ENCODE assay signal across 8 cellular contexts in genomic region chr10:112721080-112721698, GRCh38.
A peak's percentile ranks its signal among the peaks of the same experiment; 100 is the strongest.
DNase-seq lines count a peak whose midpoint lies in the region; ATAC-seq, FAIRE-seq and TF ChIP-seq lines count a peak whose summit lies in the region.

No MANE protein-coding gene starts in this region.

- H3K27me3 ChIP-seq in BJ (ENCODE audit: control insufficient read depth, insufficient read depth, low read length): no peaks in the 10 kb centered on the region
- H3K27me3 ChIP-seq in Karpas-422 (ENCODE audit: low read length): no peaks in the 10 kb centered on the region
- no peaks in the 10 kb centered on the region for H3K27me3 ChIP-seq in GM12878 (replicated peaks in 1 of 2; ENCODE audit: control insufficient read depth in 2 of 2, insufficient read depth in 2 of 2, low read length in 1 of 2)
- H3K27me3 ChIP-seq in uterus: no peaks in the 10 kb centered on the region

- H3K4me1 ChIP-seq in Karpas-422 (ENCODE audit: low read length) (peaks cover 17% of the 10 kb centered on the region), GM12878 (ENCODE audit: control insufficient read depth, insufficient read depth, low read length) (no peaks in the 10 kb centered on the region), uterus (no peaks in the 10 kb centered on the region)

- in situ Hi-C loops in GM12878 (cut with MboI): loop anchor here (10.0 kb wide), 1 partner anchor 664 kb away; no protein-coding TSS in a partner anchor

- peak; percentile 94 for ATAC-seq in GM12878

- H3K9me3 ChIP-seq in Karpas-422 (ENCODE audit: low read length) (no peaks in the 10 kb centered on the region), GM12878 (replicated peaks; ENCODE audit: control insufficient read depth, insufficient read depth, low read length) (no peaks in the 10 kb centered on the region), uterus (no peaks in the 10 kb centered on the region)

- H2AFZ ChIP-seq in Karpas-422 (ENCODE audit: low read length): 0 out of 2 replicates have a peak overlapping the region, but pooled peaks have one; percentile 13
- H2AFZ ChIP-seq in GM12878 (ENCODE audit: control insufficient read depth, low read depth, low read length): no peak overlapping the region

- no peaks in the 10 kb centered on the region for H3K9me2 ChIP-seq in Karpas-422 (replicated peaks; ENCODE audit: insufficient read depth, low read length)

- BruUV-seq in GM12878 (replicated peaks; lab: Mats Ljungman, UMichigan): no TSS peak

- peak; percentile 49; the same call in 1 of the 2 replicates for TF ChIP-seq RAD21 in GM12878 (IDR thresholded peaks at IDR 0.05; ENCODE audit: insufficient read depth, low read depth, low read length)

- H3K79me2 ChIP-seq in Karpas-422 (ENCODE audit: low read length) (no peaks in the 10 kb centered on the region), GM12878 (ENCODE audit: control insufficient read depth, insufficient read depth, low read length) (no peaks in the 10 kb centered on the region)

- H3K36me3 ChIP-seq in BJ (ENCODE audit: control insufficient read depth, insufficient read depth, low read length) (no peaks in the 10 kb centered on the region), Karpas-422 (ENCODE audit: insufficient read depth, low read length) (no peaks in the 10 kb centered on the region), GM12878 (ENCODE audit: control insufficient read depth in 2 of 2, insufficient read depth in 2 of 2, low read length in 1 of 2) (no peaks in the 10 kb centered on the region), uterus (no peaks in the 10 kb centered on the region)

- TF ChIP-seq CTCF in BJ (IDR thresholded peaks at IDR 0.05; ENCODE audit: insufficient read depth, low read depth, low read length) (peak; percentile 67), GM12878 (IDR thresholded peaks at IDR 0.05 in 2 of 3, conservative IDR thresholded peaks at IDR 0.05 in 1 of 3; ENCODE audit: control insufficient read depth in 2 of 3, extremely low read depth in 1 of 3, insufficient read depth in 1 of 3, low read depth in 3 of 3, low read length in 3 of 3) (peak; percentile 69 to 72 (median 69)), uterus (IDR thresholded peaks at IDR 0.05) (peak; percentile 47 to 74 (median 64))

- DNase-seq in BJ (ENCODE audit: low read depth) (no peak), GM19240 (ENCODE audit: insufficient read length, low spot score) (peak; percentile 8), Karpas-422 (peak; percentile 85), GM12878 (ENCODE audit: low read depth, low spot score) (peak; percentile 21), iris pigment epithelial cell (ENCODE audit: low read depth) (peak; percentile 54), uterus (no peak), posterior cingulate gyrus (no peak)
- no peak for DNase-seq in activated T-cell treated with anti-CD3 and anti-CD28 coated beads, Interleukin-2, amount 50 U/mL, for 1 hour

- H3K4me2 ChIP-seq in Karpas-422 (ENCODE audit: low read depth, low read length, poor library complexity, severe bottlenecking): no peak overlapping the region
- H3K4me2 ChIP-seq in GM12878 (ENCODE audit: control insufficient read depth, insufficient read depth): no peak overlapping the region

- H3K9ac ChIP-seq in Karpas-422 (ENCODE audit: low read length) (no peak overlapping the region), GM12878 (ENCODE audit: control insufficient read depth, insufficient read depth, low read length) (no peak overlapping the region)

- RAD21 ChIA-PET in GM12878 (lab: Charles Lee; ENCODE audit: unreplicated experiment): interaction anchor here (1.8 kb wide), 1 partner anchor 664 kb away, joined by 5 read pairs; no protein-coding TSS in a partner anchor

- 42% methylated on average over 5 of the region's 5 CpGs for WGBS in GM12878 (ENCODE audit: insufficient coverage, insufficient replicate concordance, low lambda C conversion rate, missing lambda C conversion rate)

- POLR2A ChIA-PET in BJ (lab: Charles Lee) (no interaction called here), GM12878 (lab: Charles Lee) (no interaction called here)

- H4K20me1 ChIP-seq in Karpas-422 (ENCODE audit: insufficient read depth, low read depth, low read length) (no peaks in the 10 kb centered on the region), GM12878 (ENCODE audit: control insufficient read depth, insufficient read depth) (no peaks in the 10 kb centered on the region)

- peak; percentile 71 for FAIRE-seq in GM12878 (lab: Jason Lieb, UNC)

- CTCF ChIA-PET in BJ (lab: Yijun Ruan, JAX) (interaction anchor here (0.9 to 2.2 kb wide), 6 partner anchors 8 to 249 kb away, joined by 3 to 7 read pairs (median 4); no protein-coding TSS in a partner anchor), GM12878 (lab: Yijun Ruan, JAX) (interaction anchor here (0.6 to 3.4 kb wide), 24 partner anchors 9 to 733 kb away, joined by 3 to 8 read pairs (median 4); no protein-coding TSS in a partner anchor)

- no peak for TF ChIP-seq EP300 in GM12878 (IDR thresholded peaks at IDR 0.05; ENCODE audit: borderline replicate concordance in 1 of 2, control insufficient read depth in 1 of 2, low read depth in 2 of 2, low read length in 2 of 2)

- no peak overlapping the region for H3K4me3 ChIP-seq in BJ (ENCODE audit: low read depth, low read length)
- H3K4me3 ChIP-seq in Karpas-422 (ENCODE audit: low read length): no peak overlapping the region
- no peak overlapping the region for H3K4me3 ChIP-seq in GM12878
- no peak overlapping the region for H3K4me3 ChIP-seq in uterus

- no peak overlapping the region for H3K27ac ChIP-seq in Karpas-422 (ENCODE audit: low read length)
- H3K27ac ChIP-seq in GM12878 (ENCODE audit: control insufficient read depth, insufficient read depth): no peak overlapping the region
- no peak overlapping the region for H3K27ac ChIP-seq in uterus

- intact Hi-C loops in GM12878 (cut with micrococcal nuclease; ENCODE audit: unreplicated experiment): loop anchor here (1.0 to 10.0 kb wide), 6 partner anchors 334 to 844 kb away; no protein-coding TSS in a partner anchor
- intact Hi-C loops in uterus (cut with DNase I; ENCODE audit: low total_unique reads): no loop called here
- intact Hi-C loops in posterior cingulate gyrus (cut with DNase I): loop anchor here (10.0 kb wide), 2 partner anchors 224 to 664 kb away; no protein-coding TSS in a partner anchor

- SMC1A ChIA-PET in GM12878 (lab: Charles Lee; ENCODE audit: uncharacterized antibody, unreplicated experiment): interaction anchor here (1.6 kb wide), 1 partner anchor 664 kb away, joined by 3 read pairs; no protein-coding TSS in a partner anchor

- no peak for TF ChIP-seq POLR2A in GM12878 (IDR thresholded peaks at IDR 0.05; ENCODE audit: low read depth, low read length)
- TF ChIP-seq POLR2A in uterus (IDR thresholded peaks at IDR 0.05): no peak

TF ChIP-seq in GM12878, 131 proteins besides CTCF, POLR2A, EP300 and RAD21:
- TF ChIP-seq ZNF24 (IDR thresholded peaks at IDR 0.05) (no peak), KLF5 (IDR thresholded peaks at IDR 0.05; ENCODE audit: partially characterized antibody) (no peak), SMC3 (IDR thresholded peaks at IDR 0.05; ENCODE audit: borderline replicate concordance, low read length) (peak; percentile 54; the same call in 1 of the 2 replicates)

Comparison
In these comparisons a context has a peak if more than half of its experiments do, and no peak if none do; other contexts are left out.
1. DNase-seq: peak in GM19240 (single experiment), Karpas-422 (single experiment), GM12878 (single experiment) and iris pigment epithelial cell (single experiment); none in BJ (single experiment), uterus (0 of 2), posterior cingulate gyrus (0 of 10) and activated T-cell treated with anti-CD3 and anti-CD28 coated beads, Interleukin-2, amount 50 U/mL, for 1 hour (single experiment).
2. Peak in every context shown above with its lines, with median percentiles within 50 percentile points of each other: CTCF ChIP-seq.